Comparison of ENCODE assay signal across 20 cellular contexts in genomic region chr1:177934461-177934860, GRCh38.
"Had no signal": no experiment of that assay in that cellular context is flagged by ENCODE, and none has a peak within 500 bp of the region (broad histone marks: within the 10 kb centered on the region; RNA-seq: fewer than 3 reads in every experiment).

No MANE protein-coding gene starts in this region.

- H3K27me3 ChIP-seq: esophagus squamous epithelium, gastrocnemius medialis, heart right ventricle, left lung had no signal

- ATAC-seq: effector memory CD8-positive, alpha-beta T cell; esophagus mucosa; gastrocnemius medialis; left lung; lower lobe of right lung; mucosa of descending colon had no signal

- H3K9me3 ChIP-seq: esophagus squamous epithelium, gastrocnemius medialis, heart right ventricle, left lung, lower lobe of right lung, mucosa of descending colon had no signal

- H3K27ac ChIP-seq: coronary artery, epithelial cell of prostate, esophagus squamous epithelium, gastrocnemius medialis, heart right ventricle, left lung, lower lobe of right lung had no signal

- H3K4me1 ChIP-seq: esophagus squamous epithelium, gastrocnemius medialis, left lung, lower lobe of right lung had no signal

- H3K4me3 ChIP-seq: coronary artery, esophagus squamous epithelium, gastrocnemius medialis, heart right ventricle, left lung, lower lobe of right lung, mucosa of descending colon had no signal

- DNase-seq: effector CD8-positive, alpha-beta T cell; effector memory CD8-positive, alpha-beta T cell; endodermal cell; erythroblast; esophagus squamous epithelium; foreskin fibroblast; foreskin melanocyte; gastrocnemius medialis; glutamatergic neuron; head of caudate nucleus; hippocampal formation; left lung; lower lobe of right lung; mesenchymal stem cell; mucosa of descending colon; naive B cell had no signal
